In genomic region chr6:98384766-98385165, GRCh38 we compare ENCODE assay signal across 15 cellular contexts.
"Had no signal": no experiment of that assay in that cellular context is flagged by ENCODE, and none has a peak within 500 bp of the region (broad histone marks: within the 10 kb centered on the region; RNA-seq: fewer than 3 reads in every experiment).

No MANE protein-coding gene starts in this region.

- H3K9me3 Mint-ChIP-seq: activated T-helper 2 cell treated with anti-CD3 and anti-CD28 coated beads, Interferon-gamma antibody, Interleukin-2, Interleukin-4, amounts not matched to agents 10 μg/mL and 5 μg/mL and 100 μg/mL, durations not matched to agents 14 hours and 24 hours and 36 hours had no signal

- H3K27me3 ChIP-seq: adrenal gland, breast epithelium, tibial artery had no signal

- ATAC-seq: left colon, natural killer cell, T-helper 17 cell had no signal

- DNase-seq: activated B cell treated with CpG ODN at 0.5 μM for 24 hours; activated CD4-positive, alpha-beta T cell treated with anti-CD3 and anti-CD28 coated beads, Interleukin-2, amount 10 ng/mL, durations not matched to agents 7 days and 5 days; activated CD8-positive, alpha-beta memory T cell treated with anti-CD3 and anti-CD28 coated beads for 24 hours; activated naive CD4-positive, alpha-beta T cell treated with anti-CD3 and anti-CD28 coated beads, Interleukin-2, amount 50 U/mL, for 16 hours; adrenal gland; immature natural killer cell; left colon; natural killer cell; stimulated activated CD4-positive, alpha-beta T cell treated with anti-CD3 and anti-CD28 coated beads, Interleukin-15, amount 100 ng/mL, for 24 hours; stimulated activated CD4-positive, alpha-beta T cell treated with anti-CD3 and anti-CD28 coated beads, Interleukin-4, amount 100 ng/mL, for 4 hours; T-helper 17 cell; tibial artery had no signal

- H3K9me3 ChIP-seq: adrenal gland, breast epithelium, tibial artery had no signal

- H3K27me3 Mint-ChIP-seq: activated B cell treated with CpG ODN at 0.5 μM for 24 hours; activated CD4-positive, alpha-beta T cell treated with anti-CD3 and anti-CD28 coated beads, Interleukin-2, amount 10 ng/mL, durations not matched to agents 7 days and 5 days; T-helper 17 cell had no signal

- H3K36me3 Mint-ChIP-seq: natural killer cell had no signal

- H3K36me3 ChIP-seq: adrenal gland, breast epithelium, tibial artery had no signal

- H3K27ac Mint-ChIP-seq: activated B cell treated with CpG ODN at 0.5 μM for 24 hours; activated CD4-positive, alpha-beta T cell treated with anti-CD3 and anti-CD28 coated beads, Interleukin-2, amount 10 ng/mL, durations not matched to agents 7 days and 5 days; activated T-helper 2 cell treated with anti-CD3 and anti-CD28 coated beads, Interferon-gamma antibody, Interleukin-2, Interleukin-4, amounts not matched to agents 10 μg/mL and 5 μg/mL and 100 μg/mL, durations not matched to agents 14 hours and 24 hours and 36 hours; immature natural killer cell; natural killer cell; T-helper 17 cell had no signal

- H3K4me1 Mint-ChIP-seq: activated B cell treated with CpG ODN at 0.5 μM for 24 hours; activated CD4-positive, alpha-beta T cell treated with anti-CD3 and anti-CD28 coated beads, Interleukin-2, amount 10 ng/mL, durations not matched to agents 7 days and 5 days; immature natural killer cell; natural killer cell; T-helper 17 cell had no signal

- H3K4me1 ChIP-seq: adrenal gland, breast epithelium, tibial artery had no signal

- H3K27ac ChIP-seq: adrenal gland, breast epithelium, tibial artery had no signal

- H3K4me3 ChIP-seq: adrenal gland, breast epithelium, lung, tibial artery had no signal

- H3K4me3 Mint-ChIP-seq: activated B cell treated with CpG ODN at 0.5 μM for 24 hours; activated CD4-positive, alpha-beta T cell treated with anti-CD3 and anti-CD28 coated beads, Interleukin-2, amount 10 ng/mL, durations not matched to agents 7 days and 5 days; immature natural killer cell; natural killer cell; T-helper 17 cell had no signal
